ENCODE assay signal across 10 cellular contexts in genomic region chr1:114108741-114109255, GRCh38. TPM values are rescaled to one million over a fixed set of nuclear protein-coding genes. Genes with fewer than 3 reads are reported as not detected.
DNase-seq lines count a peak whose midpoint lies in the region; ATAC-seq and TF ChIP-seq lines count a peak whose summit lies in the region.
"Had no signal": no experiment of that assay in that cellular context is flagged by ENCODE, and none has a peak within 500 bp of the region (broad histone marks: within the 10 kb centered on the region; RNA-seq: fewer than 3 reads in every experiment).

No MANE protein-coding gene starts in this region.

- intact Hi-C loops in sciatic nerve (cut with DNase I), result no loop called here

- H3K4me3 ChIP-seq in cardiac fibroblast (replicated peaks in 1 of 2; ENCODE audit: low read depth in 2 of 2, low read length in 2 of 2), result no peak overlapping the region

- DNase-seq in GM10248 (ENCODE audit: extremely low spot score), result peak; percentile 56
- peak; percentile 21 to 24 for DNase-seq in cardiac fibroblast (ENCODE audit: low read depth in 2 of 2)
- DNase-seq in sciatic nerve (ENCODE audit: low spot score), result no peak
- DNase-seq in NK-92 treated with Interleukin-12 subunit alpha and Interleukin-12 subunit beta, amount 100 ng/mL, for 24 hours (lab: John Stamatoyannopoulos, UW), result no peak
- no peak for DNase-seq in activated CD4-positive, CD25-positive, alpha-beta regulatory T cell (lab: John Stamatoyannopoulos, UW)
- DNase-seq: amniotic stem cell, T-cell had no signal

- CTCF ChIA-PET in GM10248 (lab: Yijun Ruan, JAX), result no interaction called here

- POLR2A ChIA-PET in GM10248 (lab: Yijun Ruan, JAX), result no interaction called here

- TF ChIP-seq CTCF in GM10248 (IDR thresholded peaks at IDR 0.05; ENCODE audit: control extremely low read depth, extremely low read depth, low read depth, missing control alignments) (no peak), cardiac fibroblast (IDR thresholded peaks at IDR 0.05; ENCODE audit: low read depth, low read length) (no peak)

- ATAC-seq in GM19467 (IDR thresholded peaks at IDR 0.05; ENCODE audit: unreplicated experiment), result peak; percentile 71
- peak; percentile 89 for ATAC-seq in HG03139 (IDR thresholded peaks at IDR 0.05; ENCODE audit: unreplicated experiment)
- ATAC-seq in sciatic nerve, result no peak
- ATAC-seq in GM19455 (IDR thresholded peaks at IDR 0.05; ENCODE audit: unreplicated experiment), result no peak
- ATAC-seq: T-cell had no signal

RNA-seq across cellular contexts. Expression of gene SYT6, which starts 44.9 kb away (rescaled TPM):
- 0.40 TPM for total RNA-seq in sciatic nerve

Comparison
In these comparisons a context has a peak if more than half of its experiments do, and no peak if none do; other contexts are left out.
1. DNase-seq: peak in GM10248 (single experiment) and cardiac fibroblast (2 of 2); none in sciatic nerve (single experiment), NK-92 treated with Interleukin-12 subunit alpha and Interleukin-12 subunit beta, amount 100 ng/mL, for 24 hours (single experiment) and activated CD4-positive, CD25-positive, alpha-beta regulatory T cell (0 of 4).
2. ATAC-seq: peak in GM19467 (single experiment) and HG03139 (single experiment); none in sciatic nerve (single experiment) and GM19455 (single experiment).